In genomic region chr2:163182764-163183354, GRCh38 we compare ENCODE assay signal across 9 cellular contexts.
DNase-seq lines count a peak whose midpoint lies in the region; ATAC-seq and TF ChIP-seq lines count a peak whose summit lies in the region.
"Had no signal": no experiment of that assay in that cellular context is flagged by ENCODE, and none has a peak within 500 bp of the region (broad histone marks: within the 10 kb centered on the region; RNA-seq: fewer than 3 reads in every experiment).

No MANE protein-coding gene starts in this region.

- H3K9me3 ChIP-seq in SK-N-SH, result no peaks in the 10 kb centered on the region

- peak; percentile 70 for TF ChIP-seq CTCF in SK-N-SH (IDR thresholded peaks at IDR 0.05)
- TF ChIP-seq CTCF in activated CD8-positive, alpha-beta T cell treated with anti-CD3 and anti-CD28 coated beads for 36 hours (IDR thresholded peaks at IDR 0.05), result no peak

- H3K27me3 ChIP-seq in SK-N-SH (ENCODE audit: insufficient read depth), result no peaks in the 10 kb centered on the region

- H3K9me3 Mint-ChIP-seq in immature natural killer cell, result peaks cover 0 to 21% (median 3%) of the 10 kb centered on the region in 6 donors
- H3K9me3 Mint-ChIP-seq in activated CD8-positive, alpha-beta T cell treated with anti-CD3 and anti-CD28 coated beads for 36 hours, result no peaks in the 10 kb centered on the region

- no peak overlapping the region for H3K27ac ChIP-seq in SK-N-SH (ENCODE audit: low read depth in 2 of 2, low read length in 1 of 2)

- WGBS in SK-N-SH (ENCODE audit: low lambda C conversion rate), result 45% methylated on average over 2 of the region's 2 CpGs

- no peak overlapping the region for H3K27ac Mint-ChIP-seq in immature natural killer cell
- no peak overlapping the region for H3K27ac Mint-ChIP-seq in activated CD8-positive, alpha-beta T cell treated with anti-CD3 and anti-CD28 coated beads for 36 hours
- H3K27ac Mint-ChIP-seq: activated naive CD8-positive, alpha-beta T cell had no signal

- no peak overlapping the region for H3K4me2 ChIP-seq in SK-N-SH

- ATAC-seq in HG03354 (IDR thresholded peaks at IDR 0.05; ENCODE audit: poor library complexity, severe bottlenecking, unreplicated experiment), result peak; percentile 87
- no peak for ATAC-seq in activated CD8-positive, alpha-beta T cell treated with anti-CD3 and anti-CD28 coated beads for 36 hours

- no peaks in the 10 kb centered on the region for H3K36me3 Mint-ChIP-seq in immature natural killer cell
- no peaks in the 10 kb centered on the region for H3K36me3 Mint-ChIP-seq in activated CD8-positive, alpha-beta T cell treated with anti-CD3 and anti-CD28 coated beads for 36 hours (ENCODE audit: low read depth)
- H3K36me3 Mint-ChIP-seq: activated naive CD8-positive, alpha-beta T cell had no signal

- no peaks in the 10 kb centered on the region for H3K27me3 Mint-ChIP-seq in immature natural killer cell (ENCODE audit: low read depth in 3 of 3)
- no peaks in the 10 kb centered on the region for H3K27me3 Mint-ChIP-seq in activated CD8-positive, alpha-beta T cell treated with anti-CD3 and anti-CD28 coated beads for 36 hours
- H3K27me3 Mint-ChIP-seq: activated naive CD8-positive, alpha-beta T cell had no signal

- H2AFZ ChIP-seq in SK-N-SH (ENCODE audit: low read depth), result no peak overlapping the region

- DNase-seq in SKM-1 treated with dmso at 0.1 percent for 144 hours (lab: John Stamatoyannopoulos, UW; ENCODE audit: unreplicated experiment), result peak; percentile 19
- DNase-seq in SKM-1 (lab: John Stamatoyannopoulos, UW; ENCODE audit: unreplicated experiment), result no peak
- peak; percentile 19 for DNase-seq in SK-N-SH
- DNase-seq in kidney glomerular epithelial cell (lab: John Stamatoyannopoulos, UW), result peak; percentile 45
- DNase-seq in activated CD4-positive, alpha-beta T cell treated with anti-CD3 and anti-CD28 coated beads for 1 hour, result no peak
- no peak for DNase-seq in immature natural killer cell
- DNase-seq in activated CD8-positive, alpha-beta T cell treated with anti-CD3 and anti-CD28 coated beads for 36 hours, result no peak

- H3K4me3 ChIP-seq in SK-N-SH (ENCODE audit: low read depth in 2 of 2, low read length in 1 of 2), result no peak overlapping the region

- H3K4me1 ChIP-seq in SK-N-SH (ENCODE audit: control insufficient read depth in 1 of 2, insufficient read depth in 2 of 2, low read depth in 1 of 2, low read length in 1 of 2), result no peaks in the 10 kb centered on the region

- peak; percentile 63 for TF ChIP-seq RAD21 in SK-N-SH (IDR thresholded peaks at IDR 0.05; ENCODE audit: low read length)

- no peak overlapping the region for H3K9ac ChIP-seq in SK-N-SH

- POLR2A ChIA-PET in SK-N-SH (lab: Yijun Ruan, JAX), result no interaction called here
- POLR2A ChIA-PET in activated CD8-positive, alpha-beta T cell treated with anti-CD3 and anti-CD28 coated beads for 36 hours (lab: Charles Lee), result no interaction called here

- no peaks in the 10 kb centered on the region for H3K36me3 ChIP-seq in SK-N-SH (replicated peaks in 1 of 2; ENCODE audit: control insufficient read depth in 1 of 2, insufficient read depth in 2 of 2, low read length in 1 of 2)

- H4K20me1 ChIP-seq in SK-N-SH (ENCODE audit: insufficient read depth), result no peaks in the 10 kb centered on the region

- TF ChIP-seq EP300 in SK-N-SH (IDR thresholded peaks at IDR 0.05; ENCODE audit: borderline replicate concordance in 1 of 2, low read depth in 1 of 2, low read length in 1 of 2), result no peak

- no peaks in the 10 kb centered on the region for H3K4me1 Mint-ChIP-seq in immature natural killer cell
- no peaks in the 10 kb centered on the region for H3K4me1 Mint-ChIP-seq in activated CD8-positive, alpha-beta T cell treated with anti-CD3 and anti-CD28 coated beads for 36 hours (ENCODE audit: low read depth)

- no peak overlapping the region for H3K4me3 Mint-ChIP-seq in immature natural killer cell
- no peak overlapping the region for H3K4me3 Mint-ChIP-seq in activated CD8-positive, alpha-beta T cell treated with anti-CD3 and anti-CD28 coated beads for 36 hours
- H3K4me3 Mint-ChIP-seq: activated naive CD8-positive, alpha-beta T cell had no signal

- no peaks in the 10 kb centered on the region for H3K9me2 ChIP-seq in SK-N-SH

- CTCF ChIA-PET in SK-N-SH (lab: Yijun Ruan, JAX), result interaction anchor here (0.6 to 8.1 kb wide), 42 partner anchors 8 to 1483 kb away, joined by 3 to 80 read pairs (median 5); no protein-coding TSS in a partner anchor
- CTCF ChIA-PET in activated CD8-positive, alpha-beta T cell treated with anti-CD3 and anti-CD28 coated beads for 36 hours (lab: Charles Lee), result interaction anchor here (0.8 to 1.8 kb wide), 6 partner anchors 9 to 163 kb away, joined by 3 to 8 read pairs (median 4); no protein-coding TSS in a partner anchor

- intact Hi-C loops in activated CD8-positive, alpha-beta T cell treated with anti-CD3 and anti-CD28 coated beads for 36 hours (cut with micrococcal nuclease), result no loop called here

- no peaks in the 10 kb centered on the region for H3F3A ChIP-seq in SK-N-SH (replicated peaks; ENCODE audit: insufficient read depth)

- H3K79me2 ChIP-seq in SK-N-SH (ENCODE audit: insufficient read depth), result no peaks in the 10 kb centered on the region

TF ChIP-seq in SK-N-SH, 30 proteins besides CTCF, POLR2A, EP300 and RAD21:
- TF ChIP-seq NFIC (IDR thresholded peaks at IDR 0.05; ENCODE audit: borderline replicate concordance) (no peak), SMC3 (IDR thresholded peaks at IDR 0.05; ENCODE audit: low read depth, low read length) (peak; percentile 50)

Comparison
In these comparisons a context has a peak if more than half of its experiments do, and no peak if none do; other contexts are left out.
1. DNase-seq: peak in SKM-1 treated with dmso at 0.1 percent for 144 hours (single experiment), SK-N-SH (single experiment) and kidney glomerular epithelial cell (single experiment); none in SKM-1 (single experiment), activated CD4-positive, alpha-beta T cell treated with anti-CD3 and anti-CD28 coated beads for 1 hour (single experiment), immature natural killer cell (0 of 3) and activated CD8-positive, alpha-beta T cell treated with anti-CD3 and anti-CD28 coated beads for 36 hours (single experiment).